ENCODE assay signal across 8 cellular contexts in the genomic region with DNA sequence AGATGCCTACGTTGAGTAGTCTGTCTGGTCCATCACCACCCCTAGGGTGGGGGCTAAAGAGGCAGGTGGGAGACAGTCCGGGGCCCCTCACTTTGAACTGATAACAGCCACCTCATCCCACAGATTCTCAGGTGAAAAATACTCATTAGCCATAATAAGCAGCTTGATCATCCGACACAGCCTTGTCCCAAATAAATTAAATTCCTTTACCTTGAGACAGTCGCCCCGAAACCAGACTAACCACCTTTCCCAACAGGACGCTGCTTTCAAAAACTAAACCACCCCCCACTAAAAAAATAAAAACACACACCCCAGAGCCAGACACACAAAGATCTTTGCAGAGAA.
A peak's percentile ranks its signal among the peaks of the same experiment; 100 is the strongest.
DNase-seq lines count a peak whose midpoint lies in the region; TF ChIP-seq lines count a peak whose summit lies in the region.

No MANE protein-coding gene starts in this region.

- POLR2A ChIA-PET in PC-9 (lab: Charles Lee; ENCODE audit: unreplicated experiment): no interaction called here

- H3K9ac ChIP-seq in parathyroid adenoma: no peak overlapping the region

- H2AFZ ChIP-seq in PC-9 (no peak overlapping the region), parathyroid adenoma (no peak overlapping the region)

- H3K9me3 ChIP-seq in DOHH2 (ENCODE audit: control insufficient read depth, insufficient read depth, low read length) (no peaks in the 10 kb centered on the region), PC-9 (ENCODE audit: insufficient read depth, low read depth) (no peaks in the 10 kb centered on the region), parathyroid adenoma (ENCODE audit: control insufficient read depth, low read length) (no peaks in the 10 kb centered on the region)

- peaks cover 7% of the 10 kb centered on the region; the same call in 1 of the 2 replicates for H3F3A ChIP-seq in DOHH2 (ENCODE audit: control insufficient read depth, insufficient read depth)
- H3F3A ChIP-seq in PC-9 (ENCODE audit: insufficient read depth, low read depth): no peaks in the 10 kb centered on the region

- TF ChIP-seq CTCF in DOHH2 (IDR thresholded peaks at IDR 0.05; ENCODE audit: low read depth, low read length, poor library complexity, severe bottlenecking) (no peak), PC-9 (conservative IDR thresholded peaks at IDR 0.05) (no peak), parathyroid adenoma (IDR thresholded peaks at IDR 0.05) (no peak)

- no peaks in the 10 kb centered on the region for H3K79me2 ChIP-seq in DOHH2 (ENCODE audit: control insufficient read depth, low read length)
- no peaks in the 10 kb centered on the region for H3K79me2 ChIP-seq in PC-9 (ENCODE audit: low read depth)
- H3K79me2 ChIP-seq in parathyroid adenoma: no peaks in the 10 kb centered on the region

- H3K4me1 ChIP-seq in DOHH2 (ENCODE audit: control insufficient read depth, low read length) (peaks cover 15% of the 10 kb centered on the region), PC-9 (replicated peaks; ENCODE audit: insufficient read depth) (peaks cover 16% of the 10 kb centered on the region), parathyroid adenoma (no peaks in the 10 kb centered on the region)

- H3K27me3 ChIP-seq in DOHH2 (ENCODE audit: control insufficient read depth, low read length) (peaks cover 12% of the 10 kb centered on the region), PC-9 (ENCODE audit: insufficient read depth, low read depth) (no peaks in the 10 kb centered on the region), parathyroid adenoma (ENCODE audit: control insufficient read depth, insufficient read depth, low read length) (no peaks in the 10 kb centered on the region)

- H3K9me2 ChIP-seq in DOHH2 (replicated peaks; ENCODE audit: control insufficient read depth, low read length) (no peaks in the 10 kb centered on the region), PC-9 (ENCODE audit: insufficient read depth) (no peaks in the 10 kb centered on the region)

- intact Hi-C loops in PC-9 (cut with micrococcal nuclease; ENCODE audit: unreplicated experiment): loop anchor here (2.0 to 5.0 kb wide), 3 partner anchors 161 to 181 kb away; no protein-coding TSS in a partner anchor

- DNase-seq in PC-9 (peak in 1 of 2 experiments; percentile 67), epithelial cell of prostate (ENCODE audit: low read depth, low spot score) (no peak), NCI-H1694 treated with DMSO at 0.1 percent for 48 hours (lab: John Stamatoyannopoulos, UW) (no peak), KG1 (lab: John Stamatoyannopoulos, UW) (no peak), putamen (ENCODE audit: low spot score) (no peak), Ammon's horn (ENCODE audit: low spot score) (no peak)

- H3K36me3 ChIP-seq in DOHH2 (ENCODE audit: control insufficient read depth, low read length): no peaks in the 10 kb centered on the region
- no peaks in the 10 kb centered on the region for H3K36me3 ChIP-seq in PC-9 (ENCODE audit: low read depth)
- no peaks in the 10 kb centered on the region for H3K36me3 ChIP-seq in parathyroid adenoma (ENCODE audit: control insufficient read depth, insufficient read depth, low read length)

- TSS peak; percentile 75 for BruUV-seq in PC-9 (replicated peaks; lab: Mats Ljungman, UMichigan)

- H4K20me1 ChIP-seq in DOHH2 (ENCODE audit: control insufficient read depth, insufficient read depth, low read depth, low read length): no peaks in the 10 kb centered on the region
- no peaks in the 10 kb centered on the region for H4K20me1 ChIP-seq in PC-9 (ENCODE audit: insufficient read depth)

- H3K27ac ChIP-seq in DOHH2 (ENCODE audit: low read depth, low read length) (no peak overlapping the region), PC-9 (peak overlapping the region; percentile 32; the same call in 1 of the 2 replicates), epithelial cell of prostate (peak overlapping the region; percentile 52), parathyroid adenoma (no peak overlapping the region)

- H3K4me2 ChIP-seq in DOHH2 (ENCODE audit: low read length) (peak overlapping the region; percentile 68), PC-9 (peak overlapping the region; percentile 74), parathyroid adenoma (ENCODE audit: low read length) (peak overlapping the region; percentile 76)

- H3K4me3 ChIP-seq in DOHH2 (ENCODE audit: low read length) (peak overlapping the region; percentile 81), PC-9 (peak overlapping the region; percentile 62; the same call in 1 of the 2 replicates), parathyroid adenoma (ENCODE audit: low read depth, low read length) (peak overlapping the region; percentile 61)

- CTCF ChIA-PET in PC-9 (lab: Charles Lee): interaction anchor here (0.6 to 0.7 kb wide), 2 partner anchors 134 to 166 kb away, joined by 4 to 7 read pairs; no protein-coding TSS in a partner anchor

Comparison
In these comparisons a context has a peak if more than half of its experiments do, and no peak if none do; other contexts are left out.
1. H3K27ac ChIP-seq: peak in PC-9 (single experiment) and epithelial cell of prostate (single experiment); none in DOHH2 (single experiment) and parathyroid adenoma (single experiment).
2. Peak in every context shown above with its lines, with median percentiles within 50 percentile points of each other: H3K4me2 ChIP-seq and H3K4me3 ChIP-seq.